In the genomic region with DNA sequence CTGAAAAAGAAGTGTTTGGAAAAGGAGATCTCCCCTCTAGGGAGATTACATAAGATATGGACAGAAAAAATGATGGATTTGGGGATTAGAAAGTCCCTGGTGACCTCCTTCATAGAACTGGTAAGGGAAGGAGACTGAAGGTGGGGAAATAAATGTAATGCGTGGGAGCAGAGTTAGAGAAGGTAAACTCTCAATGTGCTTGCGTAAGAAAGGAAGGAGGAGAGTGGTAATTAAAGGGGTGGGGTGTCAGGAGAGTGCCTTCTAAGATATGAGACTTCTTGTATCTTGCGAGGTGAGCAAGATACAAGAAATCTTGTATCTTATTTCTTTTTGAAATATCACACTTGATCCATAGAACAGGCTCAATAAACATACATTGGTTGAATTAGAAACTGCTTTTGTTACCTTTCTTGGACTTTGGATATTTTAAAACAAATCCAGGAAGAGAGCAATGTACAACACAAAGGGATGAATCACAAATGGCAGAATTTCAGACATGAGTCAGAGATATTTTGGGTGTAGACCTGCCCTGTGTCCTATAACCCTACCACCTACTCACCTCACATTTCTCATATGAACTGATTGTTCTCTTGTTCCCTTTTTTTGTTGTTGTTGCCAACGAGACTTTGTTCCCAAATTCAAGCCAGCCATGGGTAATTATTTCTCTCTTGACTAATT, we compare ENCODE assay signal across 19 cellular contexts.
A peak's percentile ranks its signal among the peaks of the same experiment; 100 is the strongest.
DNase-seq lines count a peak whose midpoint lies in the region; ATAC-seq and TF ChIP-seq lines count a peak whose summit lies in the region.
"Had no signal": no experiment of that assay in that cellular context is flagged by ENCODE, and none has a peak within 500 bp of the region (broad histone marks: within the 10 kb centered on the region; RNA-seq: fewer than 3 reads in every experiment).

No MANE protein-coding gene starts in this region.

- peak; percentile 3 for DNase-seq in AG09309 (ENCODE audit: low read depth)
- DNase-seq in PC-3, result peak; percentile 89
- DNase-seq in epithelial cell of prostate (ENCODE audit: low read depth, low spot score), result peak; percentile 64
- DNase-seq in pulmonary artery endothelial cell (ENCODE audit: low read depth, low spot score), result peak; percentile 15
- DNase-seq in heart left ventricle, result no peak
- DNase-seq in activated naive CD4-positive, alpha-beta T cell treated with anti-CD3 and anti-CD28 coated beads, Interleukin-2, amount 50 U/mL, for 72 hours (ENCODE audit: low spot score in 2 of 2), result no peak
- DNase-seq: activated CD4-positive, CD25-positive, alpha-beta regulatory T cell; cortex of kidney; EL; heart right ventricle; MV-4-11; NCI-H1930; NCI-H524; SJCRH30; upper lobe of left lung had no signal

- H3K27me3 ChIP-seq in PC-3 (ENCODE audit: low read length) (no peaks in the 10 kb centered on the region), heart left ventricle (peaks cover 0 to 7% (median 0%) of the 10 kb centered on the region in 9 donors)
- H3K27me3 ChIP-seq: SJCRH30, upper lobe of left lung had no signal

- ATAC-seq in PC-3 (peak; percentile 96), heart left ventricle (no peak), HG02610 (IDR thresholded peaks at IDR 0.05; ENCODE audit: unreplicated experiment) (no peak), HG03439 (IDR thresholded peaks at IDR 0.05; ENCODE audit: unreplicated experiment) (no peak)
- ATAC-seq in activated naive CD4-positive, alpha-beta T cell treated with anti-CD3 and anti-CD28 coated beads, Interleukin-2, amount 50 U/mL, for 72 hours, result no peak
- ATAC-seq: heart right ventricle had no signal

- H3F3A ChIP-seq in PC-3 (ENCODE audit: low read length, unreplicated experiment), result no peaks in the 10 kb centered on the region

- WGBS in heart left ventricle, 4 donors, result 55 to 65% (median 60%) methylated on average over 4 of the region's 4 CpGs

- POLR2A ChIA-PET in PC-3 (lab: Charles Lee; ENCODE audit: unreplicated experiment), result no interaction called here

- H3K9me2 ChIP-seq in PC-3 (replicated peaks; ENCODE audit: low read length), result no peaks in the 10 kb centered on the region

- H3K36me3 ChIP-seq in PC-3 (ENCODE audit: low read depth, low read length), result no peaks in the 10 kb centered on the region
- H3K36me3 ChIP-seq in heart left ventricle, result no peaks in the 10 kb centered on the region
- H3K36me3 ChIP-seq: heart right ventricle, SJCRH30, upper lobe of left lung had no signal

- no peak overlapping the region for H3K27ac Mint-ChIP-seq in activated naive CD4-positive, alpha-beta T cell treated with anti-CD3 and anti-CD28 coated beads, Interleukin-2, amount 50 U/mL, for 72 hours
- H3K27ac Mint-ChIP-seq: IgD-negative memory B cell; stimulated activated naive CD8-positive, alpha-beta T cell treated with anti-CD3 and anti-CD28 coated beads, Interleukin-15, Interleukin-2, amounts not matched to agents 100 ng/mL and 50 ng/mL, for 24 hours had no signal

- H3K4me1 ChIP-seq in PC-3 (ENCODE audit: insufficient read depth, low read length) (peaks cover 22% of the 10 kb centered on the region), heart left ventricle (no peaks in the 10 kb centered on the region)
- H3K4me1 ChIP-seq: heart right ventricle, SJCRH30, upper lobe of left lung had no signal

- H3K9ac ChIP-seq in PC-3 (ENCODE audit: low read length), result peak overlapping the region; percentile 69

- intact Hi-C loops in PC-3 (cut with micrococcal nuclease), result no loop called here
- intact Hi-C loops in heart left ventricle (cut with DNase I), result no loop called here

- no peaks in the 10 kb centered on the region for H3K9me3 Mint-ChIP-seq in activated naive CD4-positive, alpha-beta T cell treated with anti-CD3 and anti-CD28 coated beads, Interleukin-2, amount 50 U/mL, for 72 hours
- H3K9me3 Mint-ChIP-seq: stimulated activated naive CD8-positive, alpha-beta T cell treated with anti-CD3 and anti-CD28 coated beads, Interleukin-15, Interleukin-2, amounts not matched to agents 100 ng/mL and 50 ng/mL, for 24 hours had no signal

- H3K79me2 ChIP-seq in PC-3 (ENCODE audit: low read length), result no peaks in the 10 kb centered on the region

- CTCF ChIA-PET in PC-3 (lab: Charles Lee), result interaction anchor here (0.5 to 1.4 kb wide), 4 partner anchors 98 to 425 kb away, joined by 3 to 11 read pairs (median 6); no protein-coding TSS in a partner anchor

- no peak for TF ChIP-seq POLR2A in heart left ventricle (IDR thresholded peaks at IDR 0.05)

- H3K27ac ChIP-seq in PC-3 (ENCODE audit: low read length) (peak overlapping the region; percentile 91), epithelial cell of prostate (peak overlapping the region; percentile 72), heart left ventricle (no peak overlapping the region)
- H3K27ac ChIP-seq: heart right ventricle, SJCRH30, upper lobe of left lung had no signal

- H3K9me3 ChIP-seq in PC-3 (ENCODE audit: low read length) (no peaks in the 10 kb centered on the region), heart left ventricle (peaks cover 0 to 8% (median 0%) of the 10 kb centered on the region in 12 donors)
- H3K9me3 ChIP-seq: SJCRH30, upper lobe of left lung had no signal

- TSS peak; percentile 86 for BruUV-seq in PC-3 (replicated peaks; lab: Mats Ljungman, UMichigan)

- no peaks in the 10 kb centered on the region for H3K36me3 Mint-ChIP-seq in activated naive CD4-positive, alpha-beta T cell treated with anti-CD3 and anti-CD28 coated beads, Interleukin-2, amount 50 U/mL, for 72 hours
- H3K36me3 Mint-ChIP-seq: IgD-negative memory B cell had no signal

- no peaks in the 10 kb centered on the region for H4K20me1 ChIP-seq in PC-3 (ENCODE audit: low read length)

- TF ChIP-seq CTCF in AG09309 (IDR thresholded peaks at IDR 0.05; ENCODE audit: control insufficient read depth, insufficient read depth, low read depth, low read length, missing control alignments), result no peak
- no peak for TF ChIP-seq CTCF in PC-3 (conservative IDR thresholded peaks at IDR 0.05; ENCODE audit: low read depth, low read length)
- no peak for TF ChIP-seq CTCF in heart left ventricle (IDR thresholded peaks at IDR 0.05)

- H3K4me2 ChIP-seq in PC-3 (ENCODE audit: low read length), result peak overlapping the region; percentile 54

- H3K4me3 ChIP-seq in AG09309 (ENCODE audit: control insufficient read depth, low read depth, low read length) (no peak overlapping the region), PC-3 (ENCODE audit: low read length) (no peak overlapping the region), heart left ventricle (no peak overlapping the region)
- H3K4me3 ChIP-seq: heart right ventricle, SJCRH30, upper lobe of left lung had no signal

- peak overlapping the region; percentile 12; the same call in 1 of the 2 replicates for H2AFZ ChIP-seq in PC-3 (ENCODE audit: low read length)

Comparison
In these comparisons a context has a peak if more than half of its experiments do, and no peak if none do; other contexts are left out.
1. DNase-seq: peak in AG09309 (single experiment), PC-3 (single experiment), epithelial cell of prostate (single experiment) and pulmonary artery endothelial cell (single experiment); none in heart left ventricle (0 of 5) and activated naive CD4-positive, alpha-beta T cell treated with anti-CD3 and anti-CD28 coated beads, Interleukin-2, amount 50 U/mL, for 72 hours (0 of 2).
2. H3K27ac ChIP-seq: peak in PC-3 (single experiment) and epithelial cell of prostate (single experiment); none in heart left ventricle (0 of 12).